In genomic region chr11:105609341-105609781, GRCh38 we compare ENCODE assay signal across 8 cellular contexts. TPM values are rescaled to one million over a fixed set of nuclear protein-coding genes. Genes with fewer than 3 reads are reported as not detected.
DNase-seq lines count a peak whose midpoint lies in the region; ATAC-seq and TF ChIP-seq lines count a peak whose summit lies in the region.

No MANE protein-coding gene starts in this region.

- peaks cover 24% of the 10 kb centered on the region for H3K4me1 Mint-ChIP-seq in chondrocyte (ENCODE audit: low read depth)

- no peak overlapping the region for H3K27ac Mint-ChIP-seq in chondrocyte (ENCODE audit: unreplicated experiment)

- no peaks in the 10 kb centered on the region for H3K36me3 ChIP-seq in neuron (ENCODE audit: insufficient read depth, low read length)

- in situ Hi-C loops in ACHN (cut with HindIII; ENCODE audit: low pct_ligation_motif_present, low pct_unique_long_range_greater_than_20kb, low sequenced_read_pairs) = no loop called here

- peaks cover 54% of the 10 kb centered on the region for H3K27me3 Mint-ChIP-seq in chondrocyte (ENCODE audit: low read depth)

- no peaks in the 10 kb centered on the region for H3K9me3 Mint-ChIP-seq in chondrocyte (ENCODE audit: low read depth)

- DNase-seq in ACHN = peak; percentile 60
- peak; percentile 9 for DNase-seq in NCI-H460 (ENCODE audit: extremely low read depth, low read depth)
- no peak for DNase-seq in chondrocyte (ENCODE audit: low spot score)
- DNase-seq in LoVo (ENCODE audit: low spot score) = no peak
- DNase-seq in NCI-H2029 treated with DMSO at 0.1 percent for 48 hours (lab: John Stamatoyannopoulos, UW) = no peak

- H3K4me1 ChIP-seq in neuron (ENCODE audit: insufficient read depth, low read length) = peaks cover 34% of the 10 kb centered on the region

- H3K36me3 Mint-ChIP-seq in chondrocyte (ENCODE audit: low read depth) = no peaks in the 10 kb centered on the region

- peak; percentile 71 for ATAC-seq in HG02870 (IDR thresholded peaks at IDR 0.05; ENCODE audit: unreplicated experiment)

- H3K9me3 ChIP-seq in neuron (ENCODE audit: low read length) = peaks cover 3% of the 10 kb centered on the region

- H3K27me3 ChIP-seq in neuron (ENCODE audit: insufficient read depth, low read length) = no peaks in the 10 kb centered on the region

- H3K4me3 ChIP-seq in neuron (ENCODE audit: low read length) = peak overlapping the region; percentile 57

- H2AFZ ChIP-seq in neuron (ENCODE audit: low read depth, low read length) = peak overlapping the region; percentile 80

- H3K4me3 Mint-ChIP-seq in chondrocyte (ENCODE audit: unreplicated experiment) = no peak overlapping the region

- TF ChIP-seq CTCF in GM12874 (IDR thresholded peaks at IDR 0.05; ENCODE audit: insufficient read depth, low read depth, low read length) = 0 out of 2 replicates have a peak, but pooled peaks have one; percentile 16
- peak; percentile 64 for TF ChIP-seq CTCF in chondrocyte (IDR thresholded peaks at IDR 0.05)

RNA-seq across cellular contexts. Expression of gene GRIA4, which starts 0.5 kb away (rescaled TPM):
- not detected in 2 replicates for total RNA-seq in NCI-H460 (2014; rRNA removed; shearing (Covaris generic))
- not detected in 2 replicates for polyA plus RNA-seq in NCI-H460 (2014; cell fraction: nucleus; rRNA removed)
- not detected in 3 replicates for total RNA-seq in chondrocyte

Comparison
In these comparisons a context has a peak if more than half of its experiments do, and no peak if none do; other contexts are left out.
1. DNase-seq: peak in ACHN (single experiment) and NCI-H460 (single experiment); none in chondrocyte (single experiment), LoVo (single experiment) and NCI-H2029 treated with DMSO at 0.1 percent for 48 hours (single experiment).